In genomic region chr20:760751-761417, GRCh38 we compare ENCODE assay signal across 8 cellular contexts. TPM values are rescaled to one million over a fixed set of nuclear protein-coding genes. Genes with fewer than 3 reads are reported as not detected.
DNase-seq lines count a peak whose midpoint lies in the region; ATAC-seq and TF ChIP-seq lines count a peak whose summit lies in the region.

No MANE protein-coding gene starts in this region.

- H3K4me3 ChIP-seq in esophagus squamous epithelium (no peak overlapping the region), prostate gland (no peak overlapping the region)

- intact Hi-C loops in esophagus squamous epithelium (cut with DNase I): no loop called here
- intact Hi-C loops in prostate gland (cut with DNase I): no loop called here

- DNase-seq in DMS 273 (lab: John Stamatoyannopoulos, UW; ENCODE audit: unreplicated experiment): peak; percentile 43
- DNase-seq in DMS 273 treated with DMSO at 0.1 percent for 48 hours (lab: John Stamatoyannopoulos, UW): no peak
- peak; percentile 26 for DNase-seq in T-helper 2 cell treated with Interferon-gamma antibody and Interleukin-4, amounts not matched to agents 5 μg/mL and 100 μg/mL, for 36 hours (ENCODE audit: low spot score)
- no peak for DNase-seq in esophagus squamous epithelium (lab: John Stamatoyannopoulos, UW)
- DNase-seq in prostate gland (ENCODE audit: low spot score): no peak
- DNase-seq in NCI-H2081 (lab: John Stamatoyannopoulos, UW): no peak

- H3K27ac ChIP-seq in esophagus squamous epithelium (no peak overlapping the region), prostate gland (no peak overlapping the region)

- 77 to 87% methylated on average over 7 to 9 of the region's 44 CpGs for WGBS in esophagus squamous epithelium, 2 donors
- 56% methylated on average over 44 of the region's 44 CpGs for WGBS in prostate gland

- H3K4me1 Mint-ChIP-seq in T-helper 2 cell treated with Interferon-gamma antibody and Interleukin-4, amounts not matched to agents 5 μg/mL and 100 μg/mL, for 36 hours (ENCODE audit: low read depth): peaks cover 6% of the 10 kb centered on the region

- no peaks in the 10 kb centered on the region for H3K27me3 Mint-ChIP-seq in T-helper 2 cell treated with Interferon-gamma antibody and Interleukin-4, amounts not matched to agents 5 μg/mL and 100 μg/mL, for 36 hours (ENCODE audit: low read depth)

- TF ChIP-seq POLR2A in esophagus squamous epithelium (IDR thresholded peaks at IDR 0.05) (no peak), prostate gland (IDR thresholded peaks at IDR 0.05) (no peak)

- TF ChIP-seq CTCF in esophagus squamous epithelium (IDR thresholded peaks at IDR 0.05) (peak in 5 of 6 experiments; percentile 29 to 84 (median 45)), prostate gland (IDR thresholded peaks at IDR 0.05) (peak; percentile 30 to 51 (median 46))

- H3K9me3 ChIP-seq in esophagus squamous epithelium: no peaks in the 10 kb centered on the region
- H3K9me3 ChIP-seq in prostate gland: no peaks in the 10 kb centered on the region

- H3K27me3 ChIP-seq in esophagus squamous epithelium (peaks cover 0 to 31% (median 0%) of the 10 kb centered on the region in 4 donors), prostate gland (replicated peaks; ENCODE audit: insufficient read depth) (no peaks in the 10 kb centered on the region)

- peaks cover 0 to 7% (median 0%) of the 10 kb centered on the region in 3 donors for H3K4me1 ChIP-seq in esophagus squamous epithelium
- no peaks in the 10 kb centered on the region for H3K4me1 ChIP-seq in prostate gland (replicated peaks)

- H3K9me3 Mint-ChIP-seq in T-helper 2 cell treated with Interferon-gamma antibody and Interleukin-4, amounts not matched to agents 5 μg/mL and 100 μg/mL, for 36 hours: no peaks in the 10 kb centered on the region

- H3K36me3 Mint-ChIP-seq in T-helper 2 cell treated with Interferon-gamma antibody and Interleukin-4, amounts not matched to agents 5 μg/mL and 100 μg/mL, for 36 hours (ENCODE audit: low read depth): no peaks in the 10 kb centered on the region

- peaks cover 0 to 5% (median 0%) of the 10 kb centered on the region in 3 donors for H3K36me3 ChIP-seq in esophagus squamous epithelium
- no peaks in the 10 kb centered on the region for H3K36me3 ChIP-seq in prostate gland

- ATAC-seq in GM18868 (IDR thresholded peaks at IDR 0.05; ENCODE audit: unreplicated experiment): no peak
- ATAC-seq in HG03025 (IDR thresholded peaks at IDR 0.05; ENCODE audit: low FRiP score, unreplicated experiment): no peak

- no peak overlapping the region for H3K27ac Mint-ChIP-seq in T-helper 2 cell treated with Interferon-gamma antibody and Interleukin-4, amounts not matched to agents 5 μg/mL and 100 μg/mL, for 36 hours

- H3K4me3 Mint-ChIP-seq in T-helper 2 cell treated with Interferon-gamma antibody and Interleukin-4, amounts not matched to agents 5 μg/mL and 100 μg/mL, for 36 hours: no peak overlapping the region

RNA-seq across cellular contexts. Expression of gene SLC52A3, which starts 7.4 kb away (rescaled TPM):
- total RNA-seq in esophagus squamous epithelium: 10 to 100 TPM in 1 of 4 donors, 1 to 10 TPM in 2, under 1 TPM in 1; 0.57 to 10.9 (median 6.5) TPM
- 100 to 1,000 TPM in 1 of 2 donors, 10 to 100 TPM in 1; 34.3 to 221 TPM for total RNA-seq in prostate gland

Comparison
In these comparisons a context has a peak if more than half of its experiments do, and no peak if none do; other contexts are left out.
1. DNase-seq: peak in DMS 273 (single experiment) and T-helper 2 cell treated with Interferon-gamma antibody and Interleukin-4, amounts not matched to agents 5 μg/mL and 100 μg/mL, for 36 hours (single experiment); none in DMS 273 treated with DMSO at 0.1 percent for 48 hours (single experiment), esophagus squamous epithelium (single experiment), prostate gland (single experiment) and NCI-H2081 (0 of 2).